In genomic region chr11:110091995-110092576, GRCh38 we compare ENCODE assay signal across 8 cellular contexts. TPM values are rescaled to one million over a fixed set of nuclear protein-coding genes. Genes with fewer than 3 reads are reported as not detected.
A peak's percentile ranks its signal among the peaks of the same experiment; 100 is the strongest.
DNase-seq lines count a peak whose midpoint lies in the region; ATAC-seq and TF ChIP-seq lines count a peak whose summit lies in the region.

No MANE protein-coding gene starts in this region.

- no peak for TF ChIP-seq CTCF in AG10803 (conservative IDR thresholded peaks at IDR 0.05; ENCODE audit: low read length)

- H3K27ac ChIP-seq in angular gyrus (ENCODE audit: low read depth, low read length), result peak overlapping the region; percentile 90
- H3K27ac ChIP-seq in layer of hippocampus (ENCODE audit: low read depth, low read length), result peak overlapping the region; percentile 90
- H3K27ac ChIP-seq in temporal lobe (ENCODE audit: low read depth, low read length), result peak overlapping the region; percentile 80

- peak; percentile 9 for DNase-seq in AG10803 (ENCODE audit: low read depth)
- DNase-seq in HEK293T (ENCODE audit: extremely low spot score), result peak; percentile 17
- DNase-seq in NCI-H146 (lab: John Stamatoyannopoulos, UW), result no peak
- DNase-seq in amniotic stem cell (lab: John Stamatoyannopoulos, UW), result no peak

- H3K27me3 ChIP-seq in layer of hippocampus (ENCODE audit: control insufficient read depth, insufficient read depth, low read length), result no peaks in the 10 kb centered on the region

- CTCF ChIA-PET in HEK293T (lab: Yijun Ruan, JAX), result interaction anchor here (1.0 to 1.3 kb wide), 4 partner anchors 9 to 150 kb away, joined by 3 to 6 read pairs (median 4); no protein-coding TSS in a partner anchor

- peak overlapping the region; percentile 71 for H3K4me3 ChIP-seq in AG10803 (ENCODE audit: low read length)

- no peak for ATAC-seq in GM21619 (IDR thresholded peaks at IDR 0.05; ENCODE audit: unreplicated experiment)

- POLR2A ChIA-PET in HEK293T (lab: Yijun Ruan, JAX), result interaction anchor here (0.9 to 2.1 kb wide), 7 partner anchors 9 to 39 kb away, joined by 3 to 13 read pairs (median 4); no protein-coding TSS in a partner anchor

TF ChIP-seq in HEK293T, 16 proteins besides CTCF, POLR2A, EP300 and RAD21:
- TF ChIP-seq L3MBTL2 (conservative IDR thresholded peaks at IDR 0.05) (0 out of 2 replicates have a peak, but pooled peaks have one; percentile 68), ARNT (IDR thresholded peaks at IDR 0.05) (no peak)

RNA-seq across cellular contexts. Expression of gene ZC3H12C, which starts 1.1 kb away (rescaled TPM):
- total RNA-seq in temporal lobe, result 17.2 TPM

Comparison
In these comparisons a context has a peak if more than half of its experiments do, and no peak if none do; other contexts are left out.
1. DNase-seq: peak in AG10803 (single experiment) and HEK293T (single experiment); none in NCI-H146 (single experiment) and amniotic stem cell (single experiment).
2. Peak in every context shown above with its lines, with median percentiles within 50 percentile points of each other: H3K27ac ChIP-seq.